In genomic region chr11:15901046-15901445, GRCh38 we compare ENCODE assay signal across 17 cellular contexts.
DNase-seq lines count a peak whose midpoint lies in the region; ATAC-seq and TF ChIP-seq lines count a peak whose summit lies in the region.
"Had no signal": no experiment of that assay in that cellular context is flagged by ENCODE, and none has a peak within 500 bp of the region (broad histone marks: within the 10 kb centered on the region; RNA-seq: fewer than 3 reads in every experiment).

No MANE protein-coding gene starts in this region.

- H3K9me3 Mint-ChIP-seq in progenitor cell of endocrine pancreas (ENCODE audit: low read depth) = no peaks in the 10 kb centered on the region
- H3K9me3 Mint-ChIP-seq: activated CD4-positive, alpha-beta T cell treated with anti-CD3 and anti-CD28 coated beads, Interleukin-2, amount 10 ng/mL, durations not matched to agents 24 days and 14 days; activated T-cell treated with anti-CD3 and anti-CD28 coated beads, Interleukin-2, amount 50 U/mL, for 24 hours had no signal

- DNase-seq in brain microvascular endothelial cell = no peak
- peak; percentile 67 for DNase-seq in hepatocyte (ENCODE audit: low spot score)
- peak; percentile 24 for DNase-seq in progenitor cell of endocrine pancreas (ENCODE audit: low spot score, unreplicated experiment)
- DNase-seq in mammary epithelial cell = no peak
- DNase-seq: activated CD4-positive, alpha-beta T cell treated with anti-CD3 and anti-CD28 coated beads, Interleukin-2, amount 10 ng/mL, durations not matched to agents 24 days and 14 days; activated T-cell treated with anti-CD3 and anti-CD28 coated beads, Interleukin-2, amount 50 U/mL, for 24 hours; AML-193; esophagus squamous epithelium; H7; NCI-H1694 treated with DMSO at 0.1 percent for 48 hours; RPMI8226; spleen; T-helper 2 cell had no signal

- CTCF ChIA-PET in mammary epithelial cell (lab: Charles Lee; ENCODE audit: low non-redundant PET) = interaction anchor here (0.7 kb wide), 1 partner anchor 10 kb away, joined by 9 read pairs; no protein-coding TSS in a partner anchor

- peak; percentile 29; the same call in 1 of the 2 replicates for TF ChIP-seq RAD21 in Ishikawa (IDR thresholded peaks at IDR 0.05; ENCODE audit: low read depth)

- H3K9ac ChIP-seq in mammary epithelial cell (ENCODE audit: insufficient read depth, low read length) = no peak overlapping the region

- no peak overlapping the region for H3K27ac ChIP-seq in brain microvascular endothelial cell
- peak overlapping the region; percentile 94 for H3K27ac ChIP-seq in hepatocyte
- no peak overlapping the region for H3K27ac ChIP-seq in mammary epithelial cell (ENCODE audit: insufficient read depth, low read depth, low read length)
- H3K27ac ChIP-seq: esophagus squamous epithelium had no signal

- no peaks in the 10 kb centered on the region for H3K9me2 ChIP-seq in hepatocyte (replicated peaks; ENCODE audit: insufficient read depth)

- dilution Hi-C loops in mammary epithelial cell (cut with HindIII; ENCODE audit: low sequenced_read_pairs) = no loop called here

- H3K9me3 ChIP-seq in hepatocyte (ENCODE audit: low read depth) = no peaks in the 10 kb centered on the region
- no peaks in the 10 kb centered on the region for H3K9me3 ChIP-seq in mammary epithelial cell (replicated peaks; ENCODE audit: insufficient read depth, low read length)
- H3K9me3 ChIP-seq: esophagus squamous epithelium, spleen had no signal

- no peak for TF ChIP-seq EP300 in Ishikawa (IDR thresholded peaks at IDR 0.05; ENCODE audit: borderline replicate concordance)

- H3K4me1 ChIP-seq in hepatocyte (ENCODE audit: insufficient read depth) (peaks cover 46% of the 10 kb centered on the region), mammary epithelial cell (ENCODE audit: insufficient read depth, low read length) (peaks cover 4% of the 10 kb centered on the region)

- intact Hi-C loops in mammary epithelial cell (cut with micrococcal nuclease) = no loop called here

- in situ Hi-C loops in brain microvascular endothelial cell (cut with HindIII; ENCODE audit: low pct_ligation_motif_present, low sequenced_read_pairs) = no loop called here
- in situ Hi-C loops in mammary epithelial cell (cut with MboI; ENCODE audit: low sequenced_read_pairs in 2 of 2) = no loop called here

- H3K4me3 ChIP-seq in brain microvascular endothelial cell (ENCODE audit: low read depth, low read length) (no peak overlapping the region), hepatocyte (no peak overlapping the region), mammary epithelial cell (replicated peaks in 1 of 3; ENCODE audit: insufficient read depth in 1 of 3, low read depth in 2 of 3, low read length in 3 of 3) (no peak overlapping the region)
- H3K4me3 ChIP-seq: esophagus squamous epithelium, spleen had no signal

- H3K27ac Mint-ChIP-seq in progenitor cell of endocrine pancreas = peak overlapping the region; percentile 78
- H3K27ac Mint-ChIP-seq: activated CD4-positive, alpha-beta T cell treated with anti-CD3 and anti-CD28 coated beads, Interleukin-2, amount 10 ng/mL, durations not matched to agents 24 days and 14 days; activated T-cell treated with anti-CD3 and anti-CD28 coated beads, Interleukin-2, amount 50 U/mL, for 24 hours had no signal

- H3K79me2 ChIP-seq in hepatocyte = no peaks in the 10 kb centered on the region
- no peaks in the 10 kb centered on the region for H3K79me2 ChIP-seq in mammary epithelial cell (ENCODE audit: insufficient read depth, low read length)

- H3K4me1 Mint-ChIP-seq in progenitor cell of endocrine pancreas (ENCODE audit: low read depth) = peaks cover 19% of the 10 kb centered on the region
- H3K4me1 Mint-ChIP-seq: activated CD4-positive, alpha-beta T cell treated with anti-CD3 and anti-CD28 coated beads, Interleukin-2, amount 10 ng/mL, durations not matched to agents 24 days and 14 days had no signal

- ATAC-seq in HG03432 (IDR thresholded peaks at IDR 0.05; ENCODE audit: unreplicated experiment) = no peak
- ATAC-seq in HG02610 (IDR thresholded peaks at IDR 0.05; ENCODE audit: unreplicated experiment) = no peak
- no peak for ATAC-seq in HG03342 (IDR thresholded peaks at IDR 0.05; ENCODE audit: unreplicated experiment)

- H3K36me3 ChIP-seq in brain microvascular endothelial cell (replicated peaks) = no peaks in the 10 kb centered on the region
- H3K36me3 ChIP-seq in hepatocyte (replicated peaks; ENCODE audit: insufficient read depth, low read depth) = no peaks in the 10 kb centered on the region
- no peaks in the 10 kb centered on the region for H3K36me3 ChIP-seq in mammary epithelial cell (ENCODE audit: insufficient read depth, low read length)
- H3K36me3 ChIP-seq: esophagus squamous epithelium, spleen had no signal

- H4K20me1 ChIP-seq in hepatocyte (ENCODE audit: insufficient read depth, poor library complexity, severe bottlenecking) (no peaks in the 10 kb centered on the region), mammary epithelial cell (ENCODE audit: insufficient read depth, low read length) (no peaks in the 10 kb centered on the region)

- peaks cover 21% of the 10 kb centered on the region for H3K27me3 Mint-ChIP-seq in progenitor cell of endocrine pancreas
- H3K27me3 Mint-ChIP-seq: activated CD4-positive, alpha-beta T cell treated with anti-CD3 and anti-CD28 coated beads, Interleukin-2, amount 10 ng/mL, durations not matched to agents 24 days and 14 days; activated T-cell treated with anti-CD3 and anti-CD28 coated beads, Interleukin-2, amount 50 U/mL, for 24 hours had no signal

- H3K36me3 Mint-ChIP-seq in progenitor cell of endocrine pancreas (ENCODE audit: insufficient read depth) = no peaks in the 10 kb centered on the region

- H3K4me2 ChIP-seq in hepatocyte (peak overlapping the region; percentile 26), mammary epithelial cell (ENCODE audit: insufficient read depth, low read depth, low read length) (no peak overlapping the region)

- no TSS peak for BruUV-seq in mammary epithelial cell (replicated peaks; lab: Mats Ljungman, UMichigan)

- H3K4me3 Mint-ChIP-seq in progenitor cell of endocrine pancreas (ENCODE audit: low read depth) = no peak overlapping the region
- H3K4me3 Mint-ChIP-seq: activated CD4-positive, alpha-beta T cell treated with anti-CD3 and anti-CD28 coated beads, Interleukin-2, amount 10 ng/mL, durations not matched to agents 24 days and 14 days; activated T-cell treated with anti-CD3 and anti-CD28 coated beads, Interleukin-2, amount 50 U/mL, for 24 hours had no signal

- 48% methylated on average over 6 of the region's 6 CpGs for WGBS in hepatocyte (ENCODE audit: low lambda C conversion rate, missing lambda C conversion rate)
- 96% methylated on average over 5 of the region's 6 CpGs for WGBS in mammary epithelial cell (ENCODE audit: low coverage, missing lambda C conversion rate)

- H2AFZ ChIP-seq in hepatocyte = no peak overlapping the region
- H2AFZ ChIP-seq in mammary epithelial cell (ENCODE audit: low read depth, low read length) = no peak overlapping the region

- no peaks in the 10 kb centered on the region for H3K27me3 ChIP-seq in brain microvascular endothelial cell (replicated peaks)
- H3K27me3 ChIP-seq in hepatocyte = no peaks in the 10 kb centered on the region
- no peaks in the 10 kb centered on the region for H3K27me3 ChIP-seq in mammary epithelial cell (ENCODE audit: insufficient read depth, low read length)
- H3K27me3 ChIP-seq: spleen had no signal

- peak; percentile 12 for TF ChIP-seq CTCF in brain microvascular endothelial cell (IDR thresholded peaks at IDR 0.05; ENCODE audit: low read depth, low read length, missing control alignments)
- TF ChIP-seq CTCF in hepatocyte (IDR thresholded peaks at IDR 0.05; ENCODE audit: poor library complexity) = peak; percentile 46
- peak; percentile 61 for TF ChIP-seq CTCF in progenitor cell of endocrine pancreas (IDR thresholded peaks at IDR 0.05; ENCODE audit: unreplicated experiment)
- no peak for TF ChIP-seq CTCF in mammary epithelial cell (conservative IDR thresholded peaks at IDR 0.05 in 1 of 2, IDR thresholded peaks at IDR 0.05 in 1 of 2; ENCODE audit: extremely low read depth in 1 of 2, insufficient read depth in 1 of 2, low read depth in 1 of 2, low read length in 2 of 2)

TF ChIP-seq in Ishikawa, 13 proteins besides CTCF, POLR2A, EP300 and RAD21 (continues in another document):
- TF ChIP-seq USF1 (IDR thresholded peaks at IDR 0.05) (no peak), TCF12 (IDR thresholded peaks at IDR 0.05; ENCODE audit: low read depth) (no peak), CREB1 (IDR thresholded peaks at IDR 0.05; ENCODE audit: low read depth) (no peak), TEAD4 (IDR thresholded peaks at IDR 0.05) (no peak), NFIC (IDR thresholded peaks at IDR 0.05) (no peak), FOXM1 (IDR thresholded peaks at IDR 0.05; ENCODE audit: borderline replicate concordance, low read depth) (no peak), REST (IDR thresholded peaks at IDR 0.05; ENCODE audit: low read depth) (no peak), EGR1 (IDR thresholded peaks at IDR 0.05) (no peak)

Comparison
In these comparisons a context has a peak if more than half of its experiments do, and no peak if none do; other contexts are left out.
1. DNase-seq: peak in hepatocyte (single experiment) and progenitor cell of endocrine pancreas (single experiment); none in brain microvascular endothelial cell (single experiment) and mammary epithelial cell (single experiment).
2. CTCF ChIP-seq: peak in brain microvascular endothelial cell (single experiment), hepatocyte (single experiment) and progenitor cell of endocrine pancreas (single experiment); none in mammary epithelial cell (0 of 2).